8 cellular contexts compared by ENCODE assay signal in genomic region chr14:89165189-89165809, GRCh38.
DNase-seq lines count a peak whose midpoint lies in the region; ATAC-seq and TF ChIP-seq lines count a peak whose summit lies in the region.

No MANE protein-coding gene starts in this region.

- DNase-seq in Right ventricle myocardium inferior (ENCODE audit: missing footprints) (no peak), cardiac septum (ENCODE audit: low spot score) (no peak), mesothelial cell of epicardium (ENCODE audit: low spot score in 2 of 2, unreplicated experiment in 2 of 2) (no peak), A673 (ENCODE audit: low spot score) (no peak), NCI-H1048 (lab: John Stamatoyannopoulos, UW) (no peak), inferior parietal cortex (ENCODE audit: extremely low spot score) (no peak)
- DNase-seq in activated naive CD4-positive, alpha-beta T cell treated with anti-CD3 and anti-CD28 coated beads, Interleukin-2, amount 50 U/mL, for 72 hours (ENCODE audit: low spot score in 2 of 2): no peak

- no peaks in the 10 kb centered on the region for H3K4me1 ChIP-seq in A673 (ENCODE audit: insufficient read depth, low read length, poor library complexity, severe bottlenecking)

- CTCF ChIA-PET in A673 (lab: Charles Lee): no interaction called here

- no peaks in the 10 kb centered on the region for H3K9me3 Mint-ChIP-seq in activated naive CD4-positive, alpha-beta T cell treated with anti-CD3 and anti-CD28 coated beads, Interleukin-2, amount 50 U/mL, for 72 hours
- peaks cover 18% of the 10 kb centered on the region for H3K9me3 Mint-ChIP-seq in mesothelial cell of epicardium

- intact Hi-C loops in Right ventricle myocardium inferior (cut with DNase I) (loop anchor here (5.0 kb wide), 1 partner anchor 123 kb away; no protein-coding TSS in a partner anchor), cardiac septum (cut with DNase I) (no loop called here), A673 (cut with micrococcal nuclease; ENCODE audit: unreplicated experiment) (no loop called here)

- no peak for TF ChIP-seq CTCF in mesothelial cell of epicardium (IDR thresholded peaks at IDR 0.05; ENCODE audit: unreplicated experiment)
- TF ChIP-seq CTCF in A673 (conservative IDR thresholded peaks at IDR 0.05; ENCODE audit: low read depth, low read length): no peak

- H3K27me3 ChIP-seq in A673 (replicated peaks; ENCODE audit: insufficient read depth, low read depth, low read length, poor library complexity): no peaks in the 10 kb centered on the region

- no peaks in the 10 kb centered on the region for H3K27me3 Mint-ChIP-seq in mesothelial cell of epicardium (ENCODE audit: low read depth)

- no peak overlapping the region for H3K4me3 Mint-ChIP-seq in mesothelial cell of epicardium

- BruUV-seq in A673 (replicated peaks; lab: Mats Ljungman, UMichigan): no TSS peak

- peaks cover 11% of the 10 kb centered on the region for H3K4me1 Mint-ChIP-seq in mesothelial cell of epicardium

- H3K4me3 ChIP-seq in A673 (ENCODE audit: low read depth, low read length, poor library complexity, severe bottlenecking): no peak overlapping the region

- H3K27ac ChIP-seq in A673 (ENCODE audit: low read depth, low read length, poor library complexity, severe bottlenecking): no peak overlapping the region

- H3K9me3 ChIP-seq in A673 (ENCODE audit: low read depth, low read length, poor library complexity, severe bottlenecking): no peaks in the 10 kb centered on the region

- peak overlapping the region; percentile 63 to 78 for H3K27ac Mint-ChIP-seq in activated naive CD4-positive, alpha-beta T cell treated with anti-CD3 and anti-CD28 coated beads, Interleukin-2, amount 50 U/mL, for 72 hours
- H3K27ac Mint-ChIP-seq in mesothelial cell of epicardium: peak overlapping the region; percentile 27

- POLR2A ChIA-PET in A673 (lab: Charles Lee; ENCODE audit: low non-redundant PET): no interaction called here

- H3K36me3 Mint-ChIP-seq in activated naive CD4-positive, alpha-beta T cell treated with anti-CD3 and anti-CD28 coated beads, Interleukin-2, amount 50 U/mL, for 72 hours: peaks cover 25 to 28% of the 10 kb centered on the region in 2 donors
- H3K36me3 Mint-ChIP-seq in mesothelial cell of epicardium: peaks cover 33% of the 10 kb centered on the region

- ATAC-seq in Right ventricle myocardium inferior: peak; percentile 51
- peak; percentile 57 for ATAC-seq in HG03039 (IDR thresholded peaks at IDR 0.05; ENCODE audit: unreplicated experiment)
- peak; percentile 31 to 32 for ATAC-seq in activated naive CD4-positive, alpha-beta T cell treated with anti-CD3 and anti-CD28 coated beads, Interleukin-2, amount 50 U/mL, for 72 hours

- H3K36me3 ChIP-seq in A673 (ENCODE audit: insufficient read depth, low read length, poor library complexity, severe bottlenecking): no peaks in the 10 kb centered on the region
